Comparison of ENCODE assay signal across 8 cellular contexts in the genomic region with DNA sequence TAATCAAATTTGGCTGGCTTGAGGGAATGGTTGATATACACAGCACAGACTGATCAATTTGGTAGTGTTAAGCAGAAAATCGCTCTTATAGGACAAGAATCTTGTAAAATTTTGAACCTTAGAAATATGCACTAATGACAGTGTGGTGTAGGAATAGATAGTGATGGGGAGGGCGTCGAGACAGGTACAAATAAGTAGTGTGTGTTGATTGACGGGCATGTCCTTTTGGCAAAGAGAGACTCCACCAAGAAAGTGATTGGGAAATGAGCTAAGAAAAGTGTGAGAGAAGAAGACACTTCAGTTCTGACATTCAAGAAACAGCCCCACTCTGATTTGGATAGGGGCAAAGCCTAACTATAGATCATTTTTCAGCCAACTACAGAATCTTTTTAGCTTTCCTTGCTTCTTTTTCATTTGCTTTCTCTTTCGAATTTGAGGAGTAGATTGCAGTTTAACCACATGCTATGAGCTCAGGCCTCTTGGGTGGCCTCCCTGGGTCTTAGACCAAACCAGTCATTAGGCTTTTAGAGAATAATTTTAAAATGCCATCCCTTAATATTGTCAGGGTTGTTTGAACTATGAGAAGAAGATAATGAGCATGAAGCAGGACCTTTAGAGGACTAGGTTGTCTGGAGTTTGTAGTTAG.
A peak's percentile ranks its signal among the peaks of the same experiment; 100 is the strongest.
DNase-seq lines count a peak whose midpoint lies in the region; ATAC-seq and TF ChIP-seq lines count a peak whose summit lies in the region.

No MANE protein-coding gene starts in this region.

- H3K4me2 ChIP-seq in MM.1S (ENCODE audit: low read depth, low read length) (peak overlapping the region; percentile 21; the same call in 1 of the 2 replicates), Karpas-422 (ENCODE audit: low read depth, low read length, poor library complexity, severe bottlenecking) (no peak overlapping the region)

- WGBS in heart right ventricle, 2 donors: 67 to 78% methylated on average over 5 of the region's 5 CpGs

- DNase-seq in AG20443 (ENCODE audit: low spot score) (peak; percentile 45), MM.1S (peak; percentile 53), heart right ventricle (no peak), KG1 (lab: John Stamatoyannopoulos, UW) (no peak), NCI-H2196 treated with DMSO at 0.1 percent for 48 hours (lab: John Stamatoyannopoulos, UW; ENCODE audit: unreplicated experiment) (no peak), Karpas-422 (no peak), OCI-M2 (lab: John Stamatoyannopoulos, UW; ENCODE audit: unreplicated experiment) (no peak)

- no peak overlapping the region for H2AFZ ChIP-seq in MM.1S (ENCODE audit: low read length)
- no peak overlapping the region for H2AFZ ChIP-seq in Karpas-422 (ENCODE audit: low read length)

- no peaks in the 10 kb centered on the region for H4K20me1 ChIP-seq in MM.1S (ENCODE audit: insufficient read depth, low read length)
- no peaks in the 10 kb centered on the region for H4K20me1 ChIP-seq in Karpas-422 (ENCODE audit: insufficient read depth, low read depth, low read length)

- H3F3A ChIP-seq in MM.1S (ENCODE audit: insufficient read depth, low read length): no peaks in the 10 kb centered on the region

- intact Hi-C loops in heart right ventricle (cut with DNase I): no loop called here

- H3K27ac ChIP-seq in MM.1S (ENCODE audit: low read length) (peak overlapping the region; percentile 6; the same call in 1 of the 2 replicates), heart right ventricle (peak overlapping the region in 9 of 10 donors; percentile 4 to 63 (median 24)), Karpas-422 (ENCODE audit: low read length) (no peak overlapping the region)

- H3K9ac ChIP-seq in MM.1S (ENCODE audit: low read length) (no peak overlapping the region), Karpas-422 (ENCODE audit: low read length) (no peak overlapping the region)

- H3K9me3 ChIP-seq in MM.1S (replicated peaks; ENCODE audit: insufficient read depth, low read length) (no peaks in the 10 kb centered on the region), heart right ventricle (no peaks in the 10 kb centered on the region), Karpas-422 (ENCODE audit: low read length) (no peaks in the 10 kb centered on the region)

- H3K79me2 ChIP-seq in MM.1S (ENCODE audit: low read length): peaks cover 8% of the 10 kb centered on the region; the same call in 1 of the 2 replicates
- H3K79me2 ChIP-seq in Karpas-422 (ENCODE audit: low read length): no peaks in the 10 kb centered on the region

- TF ChIP-seq CTCF in MM.1S (IDR thresholded peaks at IDR 0.05; ENCODE audit: low read length) (no peak), heart right ventricle (IDR thresholded peaks at IDR 0.05) (no peak)

- H3K4me3 ChIP-seq in MM.1S (ENCODE audit: low read length): no peak overlapping the region
- H3K4me3 ChIP-seq in heart right ventricle: no peak overlapping the region
- H3K4me3 ChIP-seq in Karpas-422 (ENCODE audit: low read length): no peak overlapping the region

- H3K4me1 ChIP-seq in MM.1S (ENCODE audit: low read length) (peaks cover 14% of the 10 kb centered on the region; the same call in 1 of the 2 replicates), heart right ventricle (peaks cover 0 to 48% (median 24%) of the 10 kb centered on the region in 9 donors), Karpas-422 (ENCODE audit: low read length) (no peaks in the 10 kb centered on the region)

- H3K36me3 ChIP-seq in MM.1S (replicated peaks; ENCODE audit: insufficient read depth, low read length): no peaks in the 10 kb centered on the region
- no peaks in the 10 kb centered on the region for H3K36me3 ChIP-seq in heart right ventricle
- H3K36me3 ChIP-seq in Karpas-422 (ENCODE audit: insufficient read depth, low read length): no peaks in the 10 kb centered on the region

- ATAC-seq in GM19467 (IDR thresholded peaks at IDR 0.05; ENCODE audit: unreplicated experiment) (peak; percentile 54), heart right ventricle (peak in 6 of 8 donors; percentile 18 to 45 (median 32))

- H3K27me3 ChIP-seq in MM.1S (replicated peaks; ENCODE audit: insufficient read depth, low read length) (no peaks in the 10 kb centered on the region), heart right ventricle (no peaks in the 10 kb centered on the region), Karpas-422 (ENCODE audit: low read length) (no peaks in the 10 kb centered on the region)

- no peaks in the 10 kb centered on the region for H3K9me2 ChIP-seq in MM.1S (replicated peaks; ENCODE audit: insufficient read depth, low read length)
- H3K9me2 ChIP-seq in Karpas-422 (replicated peaks; ENCODE audit: insufficient read depth, low read length): no peaks in the 10 kb centered on the region

Comparison
In these comparisons a context has a peak if more than half of its experiments do, and no peak if none do; other contexts are left out.
1. DNase-seq: peak in AG20443 (single experiment) and MM.1S (single experiment); none in heart right ventricle (0 of 2), KG1 (single experiment), NCI-H2196 treated with DMSO at 0.1 percent for 48 hours (single experiment), Karpas-422 (single experiment) and OCI-M2 (single experiment).